ENCODE assay signal across 27 cellular contexts in genomic region chr9:3908731-3909130, GRCh38.
DNase-seq lines count a peak whose midpoint lies in the region; ATAC-seq and TF ChIP-seq lines count a peak whose summit lies in the region.
"Had no signal": no experiment of that assay in that cellular context is flagged by ENCODE, and none has a peak within 500 bp of the region (broad histone marks: within the 10 kb centered on the region; RNA-seq: fewer than 3 reads in every experiment).

No MANE protein-coding gene starts in this region.

- in situ Hi-C loops in mammary epithelial cell (cut with MboI; ENCODE audit: low sequenced_read_pairs in 2 of 2), result no loop called here

- H3K27ac Mint-ChIP-seq in MCF 10A (ENCODE audit: low read depth, unreplicated experiment), result no peak overlapping the region
- H3K27ac Mint-ChIP-seq in activated CD8-positive, alpha-beta T cell treated with anti-CD3 and anti-CD28 coated beads for 36 hours, result no peak overlapping the region
- H3K27ac Mint-ChIP-seq: activated CD4-positive, alpha-beta memory T cell treated with anti-CD3 and anti-CD28 coated beads, Interleukin-2, amount 10 ng/mL, durations not matched to agents 7 days and 5 days; activated naive CD4-positive, alpha-beta T cell treated with anti-CD3 and anti-CD28 coated beads, Interleukin-2, amount 50 U/mL, for 72 hours; activated T-helper 2 cell treated with anti-CD3 and anti-CD28 coated beads, Interferon-gamma antibody, Interleukin-2, Interleukin-4, amounts not matched to agents 10 μg/mL and 5 μg/mL and 100 μg/mL, durations not matched to agents 14 hours and 24 hours and 36 hours; CD8-positive, alpha-beta memory T cell; progenitor cell of endocrine pancreas had no signal

- BruUV-seq in mammary epithelial cell (replicated peaks; lab: Mats Ljungman, UMichigan) (no TSS peak), MCF 10A (replicated peaks; lab: Mats Ljungman, UMichigan) (no TSS peak)

- 18% methylated on average over 5 of the region's 5 CpGs for WGBS in mammary epithelial cell (ENCODE audit: low coverage, missing lambda C conversion rate)
- 59% methylated on average over 5 of the region's 5 CpGs for WGBS in right cardiac atrium
- WGBS in aorta, 2 donors, result 16 to 23% methylated on average over 5 of the region's 5 CpGs

- no peaks in the 10 kb centered on the region for H3K9me3 ChIP-seq in mammary epithelial cell (replicated peaks; ENCODE audit: insufficient read depth, low read length)
- H3K9me3 ChIP-seq in right cardiac atrium (ENCODE audit: control insufficient read depth, low read length), result no peaks in the 10 kb centered on the region
- no peaks in the 10 kb centered on the region for H3K9me3 ChIP-seq in aorta (ENCODE audit: control insufficient read depth, low read length)
- H3K9me3 ChIP-seq: MG63, SJSA1, testis, vagina had no signal

- H3K27ac ChIP-seq in mammary epithelial cell (ENCODE audit: insufficient read depth, low read depth, low read length), result no peak overlapping the region
- H3K27ac ChIP-seq in right cardiac atrium (ENCODE audit: low read length), result no peak overlapping the region
- no peak overlapping the region for H3K27ac ChIP-seq in aorta (ENCODE audit: low read depth in 1 of 2, low read length in 2 of 2)
- H3K27ac ChIP-seq: 22Rv1, SJSA1, testis, vagina had no signal

- CTCF ChIA-PET in mammary epithelial cell (lab: Charles Lee; ENCODE audit: low non-redundant PET), result no interaction called here
- CTCF ChIA-PET in MCF 10A (lab: Yijun Ruan, JAX), result interaction anchor here (0.5 kb wide), 1 partner anchor 43 kb away, joined by 6 read pairs; no protein-coding TSS in a partner anchor
- CTCF ChIA-PET in activated CD8-positive, alpha-beta T cell treated with anti-CD3 and anti-CD28 coated beads for 36 hours (lab: Charles Lee), result interaction anchor here (1.5 kb wide), 1 partner anchor 23 kb away, joined by 3 read pairs; no protein-coding TSS in a partner anchor

- no peaks in the 10 kb centered on the region for H3K9me3 Mint-ChIP-seq in MCF 10A (ENCODE audit: unreplicated experiment)
- H3K9me3 Mint-ChIP-seq in activated CD8-positive, alpha-beta T cell treated with anti-CD3 and anti-CD28 coated beads for 36 hours, result no peaks in the 10 kb centered on the region
- H3K9me3 Mint-ChIP-seq: activated CD4-positive, alpha-beta memory T cell treated with anti-CD3 and anti-CD28 coated beads, Interleukin-2, amount 10 ng/mL, durations not matched to agents 7 days and 5 days; activated naive CD4-positive, alpha-beta T cell treated with anti-CD3 and anti-CD28 coated beads, Interleukin-2, amount 50 U/mL, for 72 hours; CD8-positive, alpha-beta memory T cell had no signal

- H4K20me1 ChIP-seq in mammary epithelial cell (ENCODE audit: insufficient read depth, low read length), result no peaks in the 10 kb centered on the region

- H3K4me1 ChIP-seq in mammary epithelial cell (ENCODE audit: insufficient read depth, low read length) (peaks cover 16% of the 10 kb centered on the region), right cardiac atrium (ENCODE audit: control insufficient read depth, insufficient read depth, low read length) (no peaks in the 10 kb centered on the region), aorta (ENCODE audit: control insufficient read depth in 1 of 2, insufficient read depth in 2 of 2, low read length in 2 of 2) (peaks cover 3 to 10% of the 10 kb centered on the region in 2 donors)
- H3K4me1 ChIP-seq: testis had no signal

- no peaks in the 10 kb centered on the region for H3K36me3 ChIP-seq in mammary epithelial cell (ENCODE audit: insufficient read depth, low read length)
- H3K36me3 ChIP-seq in aorta (ENCODE audit: control insufficient read depth in 1 of 2, insufficient read depth in 2 of 2, low read length in 1 of 2), result no peaks in the 10 kb centered on the region
- H3K36me3 ChIP-seq: MG63, SJSA1, vagina had no signal

- no peak for TF ChIP-seq CTCF in mammary epithelial cell (conservative IDR thresholded peaks at IDR 0.05 in 1 of 2, IDR thresholded peaks at IDR 0.05 in 1 of 2; ENCODE audit: extremely low read depth in 1 of 2, insufficient read depth in 1 of 2, low read depth in 1 of 2, low read length in 2 of 2)
- TF ChIP-seq CTCF in MCF 10A (IDR thresholded peaks at IDR 0.05; ENCODE audit: unreplicated experiment), result no peak
- no peak for TF ChIP-seq CTCF in activated CD8-positive, alpha-beta T cell treated with anti-CD3 and anti-CD28 coated beads for 36 hours (IDR thresholded peaks at IDR 0.05)

- H3K4me2 ChIP-seq in mammary epithelial cell (ENCODE audit: insufficient read depth, low read depth, low read length), result no peak overlapping the region

- ATAC-seq in right cardiac atrium (peak; percentile 56 to 72), aorta (ENCODE audit: low FRiP score) (peak; percentile 46)
- ATAC-seq in activated CD8-positive, alpha-beta T cell treated with anti-CD3 and anti-CD28 coated beads for 36 hours, result no peak
- ATAC-seq: activated naive CD4-positive, alpha-beta T cell treated with anti-CD3 and anti-CD28 coated beads, Interleukin-2, amount 50 U/mL, for 72 hours had no signal

- dilution Hi-C loops in mammary epithelial cell (cut with HindIII; ENCODE audit: low sequenced_read_pairs), result no loop called here

- H3K27me3 ChIP-seq in mammary epithelial cell (ENCODE audit: insufficient read depth, low read length), result no peaks in the 10 kb centered on the region
- H3K27me3 ChIP-seq in right cardiac atrium (ENCODE audit: control insufficient read depth, insufficient read depth), result no peaks in the 10 kb centered on the region
- H3K27me3 ChIP-seq in aorta (ENCODE audit: control insufficient read depth in 1 of 2, insufficient read depth in 2 of 2, low read length in 1 of 2), result no peaks in the 10 kb centered on the region
- H3K27me3 ChIP-seq: MG63, SJSA1, testis, vagina had no signal

- H3K36me3 Mint-ChIP-seq in MCF 10A (ENCODE audit: insufficient read depth, unreplicated experiment), result no peaks in the 10 kb centered on the region
- no peaks in the 10 kb centered on the region for H3K36me3 Mint-ChIP-seq in activated CD8-positive, alpha-beta T cell treated with anti-CD3 and anti-CD28 coated beads for 36 hours (ENCODE audit: low read depth)
- H3K36me3 Mint-ChIP-seq: activated naive CD4-positive, alpha-beta T cell treated with anti-CD3 and anti-CD28 coated beads, Interleukin-2, amount 50 U/mL, for 72 hours; CD8-positive, alpha-beta memory T cell had no signal

- H3K4me1 Mint-ChIP-seq in MCF 10A (ENCODE audit: insufficient read depth, unreplicated experiment), result peaks cover 16% of the 10 kb centered on the region
- H3K4me1 Mint-ChIP-seq in activated CD8-positive, alpha-beta T cell treated with anti-CD3 and anti-CD28 coated beads for 36 hours (ENCODE audit: low read depth), result no peaks in the 10 kb centered on the region

- H3K4me3 Mint-ChIP-seq in MCF 10A (ENCODE audit: unreplicated experiment), result no peak overlapping the region
- H3K4me3 Mint-ChIP-seq in activated CD8-positive, alpha-beta T cell treated with anti-CD3 and anti-CD28 coated beads for 36 hours, result no peak overlapping the region
- H3K4me3 Mint-ChIP-seq: activated CD4-positive, alpha-beta memory T cell treated with anti-CD3 and anti-CD28 coated beads, Interleukin-2, amount 10 ng/mL, durations not matched to agents 7 days and 5 days; CD8-positive, alpha-beta memory T cell had no signal

- intact Hi-C loops in mammary epithelial cell (cut with micrococcal nuclease), result no loop called here
- intact Hi-C loops in MCF 10A (cut with micrococcal nuclease), result no loop called here
- intact Hi-C loops in right cardiac atrium (cut with DNase I), result no loop called here
- intact Hi-C loops in aorta (cut with DNase I), result no loop called here
- intact Hi-C loops in activated CD8-positive, alpha-beta T cell treated with anti-CD3 and anti-CD28 coated beads for 36 hours (cut with micrococcal nuclease), result no loop called here

- peak; percentile 37 for DNase-seq in mammary epithelial cell
- DNase-seq in MCF 10A (ENCODE audit: unreplicated experiment), result no peak
- DNase-seq in fibroblast of gingiva (ENCODE audit: low read depth), result peak; percentile 54
- DNase-seq in right cardiac atrium, result peak in 2 of 3 donors; percentile 28 to 37
- no peak for DNase-seq in aorta
- no peak for DNase-seq in GM19238 (ENCODE audit: insufficient read length, low spot score)
- no peak for DNase-seq in activated CD8-positive, alpha-beta T cell treated with anti-CD3 and anti-CD28 coated beads for 36 hours
- no peak for DNase-seq in DMS53 (lab: John Stamatoyannopoulos, UW)
- DNase-seq: activated CD4-positive, alpha-beta memory T cell treated with anti-CD3 and anti-CD28 coated beads, Interleukin-2, amount 10 ng/mL, durations not matched to agents 7 days and 5 days; activated CD4-positive, CD25-positive, alpha-beta regulatory T cell; AML-193; CD8-positive, alpha-beta memory T cell; dermis blood vessel endothelial cell; DMS153; H7; MG63; NCI-H2029 treated with DMSO at 0.1 percent for 48 hours; NCI-H774; stimulated activated naive CD4-positive, alpha-beta T cell treated with Interleukin-2 at 50 U/mL for 16 hours; testis had no signal

- no peak overlapping the region for H3K9ac ChIP-seq in mammary epithelial cell (ENCODE audit: insufficient read depth, low read length)

- no peaks in the 10 kb centered on the region for H3K27me3 Mint-ChIP-seq in MCF 10A (ENCODE audit: insufficient read depth, unreplicated experiment)
- H3K27me3 Mint-ChIP-seq in activated CD8-positive, alpha-beta T cell treated with anti-CD3 and anti-CD28 coated beads for 36 hours, result peaks cover 4% of the 10 kb centered on the region
- H3K27me3 Mint-ChIP-seq: CD8-positive, alpha-beta memory T cell; progenitor cell of endocrine pancreas had no signal

- H3K4me3 ChIP-seq in mammary epithelial cell (replicated peaks in 1 of 3; ENCODE audit: insufficient read depth in 1 of 3, low read depth in 2 of 3, low read length in 3 of 3) (no peak overlapping the region), right cardiac atrium (ENCODE audit: low read length) (no peak overlapping the region), aorta (ENCODE audit: low read length in 2 of 2) (no peak overlapping the region)
- H3K4me3 ChIP-seq: lung, MG63, SJSA1, testis, vagina had no signal

- H3K79me2 ChIP-seq in mammary epithelial cell (ENCODE audit: insufficient read depth, low read length), result no peaks in the 10 kb centered on the region

- peak overlapping the region; percentile 58 for H2AFZ ChIP-seq in mammary epithelial cell (ENCODE audit: low read depth, low read length)

- POLR2A ChIA-PET in MCF 10A (lab: Yijun Ruan, JAX), result no interaction called here
- POLR2A ChIA-PET in activated CD8-positive, alpha-beta T cell treated with anti-CD3 and anti-CD28 coated beads for 36 hours (lab: Charles Lee), result no interaction called here

Comparison
In these comparisons a context has a peak if more than half of its experiments do, and no peak if none do; other contexts are left out.
1. DNase-seq: peak in mammary epithelial cell (single experiment), fibroblast of gingiva (single experiment) and right cardiac atrium (2 of 3); none in MCF 10A (single experiment), aorta (0 of 2), GM19238 (single experiment), activated CD8-positive, alpha-beta T cell treated with anti-CD3 and anti-CD28 coated beads for 36 hours (single experiment) and DMS53 (single experiment).